In genomic region chr10:96513686-96514551, GRCh38 we compare ENCODE assay signal across 8 cellular contexts.
DNase-seq lines count a peak whose midpoint lies in the region; ATAC-seq lines count a peak whose summit lies in the region.

TLL2 (minus strand) TSS chr10:96513926; CDS start chr10:96513685, 241 bp downstream.

- peaks cover 7% of the 10 kb centered on the region for H3K4me1 ChIP-seq in rectal smooth muscle tissue (ENCODE audit: control insufficient read depth, insufficient read depth, low read length)

- peak; percentile 45 to 77 for DNase-seq in NCI-H2081 (lab: John Stamatoyannopoulos, UW)
- DNase-seq in NCI-H2081 treated with DMSO at 0.1 percent for 48 hours (lab: John Stamatoyannopoulos, UW), result no peak
- peak; percentile 80 for DNase-seq in NCI-H1436 (lab: John Stamatoyannopoulos, UW)
- DNase-seq in T-helper 1 cell, result peak in 4 of 5 donors; percentile 23 to 78 (median 30)
- peak; percentile 97 for DNase-seq in astrocyte of the hippocampus (ENCODE audit: low read depth, low spot score)
- DNase-seq in hippocampal formation (lab: John Stamatoyannopoulos, UW), result peak; percentile 82 to 86

- H3K27me3 ChIP-seq in rectal smooth muscle tissue (ENCODE audit: control insufficient read depth, insufficient read depth, low read length), result peaks cover 2% of the 10 kb centered on the region

- no peak within 1 kb of the TSS for H3K27ac ChIP-seq in rectal smooth muscle tissue (ENCODE audit: low read depth, low read length)

- H3K36me3 ChIP-seq in rectal smooth muscle tissue (ENCODE audit: control insufficient read depth, insufficient read depth, low read length), result no peaks in the 10 kb centered on the region

- peak; percentile 76 for ATAC-seq in HG02852 (IDR thresholded peaks at IDR 0.05; ENCODE audit: unreplicated experiment)

- H3K4me3 ChIP-seq in rectal smooth muscle tissue (ENCODE audit: low read length), result peak within 1 kb of the TSS; percentile 67

- H3K9ac ChIP-seq in rectal smooth muscle tissue (ENCODE audit: low read length), result no peak within 1 kb of the TSS
